In genomic region chr14:97077253-97077653, GRCh38 we compare ENCODE assay signal across 9 cellular contexts.
DNase-seq lines count a peak whose midpoint lies in the region; ATAC-seq and TF ChIP-seq lines count a peak whose summit lies in the region.
"Had no signal": no experiment of that assay in that cellular context is flagged by ENCODE, and none has a peak within 500 bp of the region (broad histone marks: within the 10 kb centered on the region; RNA-seq: fewer than 3 reads in every experiment).

No MANE protein-coding gene starts in this region.

- H3K27ac ChIP-seq in colonic mucosa: no peak overlapping the region
- H3K27ac ChIP-seq: dorsolateral prefrontal cortex had no signal

- H3K4me1 ChIP-seq in colonic mucosa: no peaks in the 10 kb centered on the region

- TF ChIP-seq CTCF in colonic mucosa (IDR thresholded peaks at IDR 0.05): no peak

- intact Hi-C loops in colonic mucosa (cut with DNase I): no loop called here

- ATAC-seq in GM21786 (IDR thresholded peaks at IDR 0.05; ENCODE audit: unreplicated experiment) (peak; percentile 66), GM19035 (IDR thresholded peaks at IDR 0.05; ENCODE audit: unreplicated experiment) (no peak)

- no peak overlapping the region for H3K9ac ChIP-seq in colonic mucosa (ENCODE audit: low read depth in 2 of 2, low read length in 2 of 2)

- no peaks in the 10 kb centered on the region for H3K9me3 ChIP-seq in colonic mucosa

- H3K4me3 ChIP-seq in colonic mucosa: no peak overlapping the region
- H3K4me3 ChIP-seq: dorsolateral prefrontal cortex had no signal

- no peaks in the 10 kb centered on the region for H3K27me3 ChIP-seq in colonic mucosa

- no peaks in the 10 kb centered on the region for H3K36me3 ChIP-seq in colonic mucosa

- DNase-seq in GF-D8 (lab: John Stamatoyannopoulos, UW): peak; percentile 46
- peak; percentile 93 for DNase-seq in NOMO-1 treated with DMSO at 0.1 percent for 48 hours (lab: John Stamatoyannopoulos, UW; ENCODE audit: unreplicated experiment)
- peak; percentile 29 for DNase-seq in colonic mucosa
- peak; percentile 77 for DNase-seq in pons (ENCODE audit: low spot score)
- DNase-seq in NCI-H510A (lab: John Stamatoyannopoulos, UW): no peak
- no peak for DNase-seq in HuH-7 (ENCODE audit: low spot score)

Comparison
In these comparisons a context has a peak if more than half of its experiments do, and no peak if none do; other contexts are left out.
1. DNase-seq: peak in GF-D8 (single experiment), NOMO-1 treated with DMSO at 0.1 percent for 48 hours (single experiment), colonic mucosa (single experiment) and pons (single experiment); none in NCI-H510A (single experiment) and HuH-7 (single experiment).